Comparison of ENCODE assay signal across 8 cellular contexts in the genomic region with DNA sequence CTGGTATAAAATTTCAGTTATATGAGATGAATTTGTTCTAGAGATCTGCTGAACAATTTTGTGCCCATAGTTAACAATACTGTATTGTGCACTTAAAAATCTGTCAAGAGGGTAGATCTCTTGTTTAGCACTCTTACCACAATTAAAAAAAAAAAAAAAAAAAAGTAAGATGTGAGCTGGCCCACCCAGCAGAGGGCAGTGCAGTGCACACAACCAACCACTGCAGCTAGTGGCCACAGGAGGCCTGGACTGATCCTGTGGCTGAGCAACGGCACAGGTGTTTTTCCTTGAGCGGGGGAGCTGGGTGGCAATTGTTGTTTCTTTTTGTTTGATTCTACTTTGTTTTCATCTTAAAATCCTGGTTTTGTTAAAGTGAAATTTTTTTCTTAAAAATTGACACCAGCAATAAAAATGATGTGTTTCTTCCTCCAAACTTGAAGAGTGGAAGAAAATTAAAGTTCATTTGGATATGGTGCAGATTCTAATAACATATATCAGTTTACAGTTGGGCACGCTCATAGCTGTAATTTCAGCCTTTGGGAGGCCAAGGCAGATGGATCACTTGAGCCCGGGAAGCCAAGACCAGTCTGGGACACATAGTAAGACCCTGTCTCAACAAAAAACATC.
DNase-seq lines count a peak whose midpoint lies in the region; ATAC-seq, FAIRE-seq and TF ChIP-seq lines count a peak whose summit lies in the region.

No MANE protein-coding gene starts in this region.

- no peaks in the 10 kb centered on the region for H3K36me3 ChIP-seq in endothelial cell of umbilical vein (ENCODE audit: control insufficient read depth in 2 of 2, extremely low read depth in 1 of 2, insufficient read depth in 2 of 2, low read length in 2 of 2)
- no peaks in the 10 kb centered on the region for H3K36me3 ChIP-seq in thyroid gland

- H3K27me3 ChIP-seq in endothelial cell of umbilical vein (ENCODE audit: control insufficient read depth in 2 of 2, insufficient read depth in 2 of 2, low read length in 2 of 2), result peaks cover 0 to 5% of the 10 kb centered on the region in 2 experiments
- H3K27me3 ChIP-seq in thyroid gland, result no peaks in the 10 kb centered on the region

- TF ChIP-seq CTCF in endothelial cell of umbilical vein (IDR thresholded peaks at IDR 0.05; ENCODE audit: extremely low read depth in 1 of 2, insufficient read depth in 1 of 2, low read depth in 1 of 2, low read length in 2 of 2), result peak; percentile 68 to 79
- TF ChIP-seq CTCF in thyroid gland (IDR thresholded peaks at IDR 0.05), result peak; percentile 23 to 83 (median 48)

- no peak overlapping the region for H3K4me2 ChIP-seq in endothelial cell of umbilical vein (ENCODE audit: insufficient read depth, low read length)

- H3K36me3 Mint-ChIP-seq in activated CD4-positive, alpha-beta memory T cell treated with anti-CD3 and anti-CD28 coated beads for 36 hours, result no peaks in the 10 kb centered on the region
- H3K36me3 Mint-ChIP-seq in naive B cell, result no peaks in the 10 kb centered on the region

- H3K4me1 Mint-ChIP-seq in activated CD4-positive, alpha-beta memory T cell treated with anti-CD3 and anti-CD28 coated beads for 36 hours (ENCODE audit: low read depth), result no peaks in the 10 kb centered on the region
- no peaks in the 10 kb centered on the region for H3K4me1 Mint-ChIP-seq in naive B cell

- H2AFZ ChIP-seq in endothelial cell of umbilical vein (ENCODE audit: low read depth, low read length), result no peak overlapping the region

- POLR2A ChIA-PET in activated CD4-positive, alpha-beta memory T cell treated with anti-CD3 and anti-CD28 coated beads for 36 hours (lab: Charles Lee), result interaction anchor here (0.5 kb wide), 1 partner anchor 26 kb away, joined by 3 read pairs; no protein-coding TSS in a partner anchor
- POLR2A ChIA-PET in endothelial cell of umbilical vein (lab: Charles Lee), result no interaction called here

- no peak overlapping the region for H3K27ac ChIP-seq in endothelial cell of umbilical vein (ENCODE audit: insufficient read depth, low read depth, low read length)
- no peak overlapping the region for H3K27ac ChIP-seq in thyroid gland

- DNase-seq in NCI-H524 (lab: John Stamatoyannopoulos, UW) (peak; percentile 29 to 63), NCI-H524 treated with DMSO at 0.1 percent for 48 hours (lab: John Stamatoyannopoulos, UW) (no peak), NCI-H460 (ENCODE audit: extremely low read depth, low read depth) (peak; percentile 53), endothelial cell of umbilical vein (ENCODE audit: low read depth, low spot score) (peak; percentile 53), naive B cell (peak; percentile 15), thyroid gland (peak; percentile 48 to 63)
- peak; percentile 64 for DNase-seq in activated CD4-positive, alpha-beta memory T cell treated with anti-CD3 and anti-CD28 coated beads for 36 hours

- H3K4me1 ChIP-seq in endothelial cell of umbilical vein (ENCODE audit: control insufficient read depth, extremely low read depth, insufficient read depth, low read length) (no peaks in the 10 kb centered on the region), thyroid gland (no peaks in the 10 kb centered on the region)

- H3K4me3 Mint-ChIP-seq in activated CD4-positive, alpha-beta memory T cell treated with anti-CD3 and anti-CD28 coated beads for 36 hours, result no peak overlapping the region
- H3K4me3 Mint-ChIP-seq in naive B cell, result no peak overlapping the region

- ATAC-seq in HG02973 (IDR thresholded peaks at IDR 0.05; ENCODE audit: unreplicated experiment) (peak; percentile 76), naive B cell (ENCODE audit: low read depth in 2 of 2) (peak; percentile 51 to 65)

- H3K4me3 ChIP-seq in endothelial cell of umbilical vein (replicated peaks in 1 of 3; ENCODE audit: insufficient read depth in 1 of 3, low read depth in 1 of 3, low read length in 3 of 3) (no peak overlapping the region), thyroid gland (replicated peaks in 1 of 3) (no peak overlapping the region)

- no peaks in the 10 kb centered on the region for H3K79me2 ChIP-seq in endothelial cell of umbilical vein (ENCODE audit: control insufficient read depth, insufficient read depth, low read length)

- no peak overlapping the region for H3K27ac Mint-ChIP-seq in activated CD4-positive, alpha-beta memory T cell treated with anti-CD3 and anti-CD28 coated beads for 36 hours
- no peak overlapping the region for H3K27ac Mint-ChIP-seq in naive B cell

- H3K9me3 ChIP-seq in endothelial cell of umbilical vein (replicated peaks; ENCODE audit: control insufficient read depth, insufficient read depth, low read length) (no peaks in the 10 kb centered on the region), thyroid gland (no peaks in the 10 kb centered on the region)

- 45 to 56% methylated on average over 4 of the region's 4 CpGs for WGBS in thyroid gland, 2 donors

- BruUV-seq in endothelial cell of umbilical vein (replicated peaks; lab: Mats Ljungman, UMichigan), result no TSS peak

- no peak overlapping the region for H3K9ac ChIP-seq in endothelial cell of umbilical vein (replicated peaks; ENCODE audit: extremely low read depth, insufficient read depth, low read length)

- TF ChIP-seq POLR2A in endothelial cell of umbilical vein (IDR thresholded peaks at IDR 0.05; ENCODE audit: low read depth, low read length), result no peak
- no peak for TF ChIP-seq POLR2A in thyroid gland (IDR thresholded peaks at IDR 0.05)

- H3K9me1 ChIP-seq in endothelial cell of umbilical vein (replicated peaks; ENCODE audit: control insufficient read depth, extremely low read depth, insufficient read depth, low read length), result no peaks in the 10 kb centered on the region

- no peaks in the 10 kb centered on the region for H4K20me1 ChIP-seq in endothelial cell of umbilical vein (replicated peaks; ENCODE audit: control insufficient read depth, extremely low read depth, insufficient read depth, low read length)

- H3K27me3 Mint-ChIP-seq in activated CD4-positive, alpha-beta memory T cell treated with anti-CD3 and anti-CD28 coated beads for 36 hours, result peaks cover 7% of the 10 kb centered on the region
- H3K27me3 Mint-ChIP-seq in naive B cell, result peaks cover 23 to 44% (median 23%) of the 10 kb centered on the region in 3 donors

- FAIRE-seq in endothelial cell of umbilical vein (lab: Jason Lieb, UNC), result peak; percentile 75

- CTCF ChIA-PET in activated CD4-positive, alpha-beta memory T cell treated with anti-CD3 and anti-CD28 coated beads for 36 hours (lab: Charles Lee), result interaction anchor here (0.6 to 3.1 kb wide), 21 partner anchors 9 to 482 kb away, joined by 3 to 23 read pairs (median 4); no protein-coding TSS in a partner anchor
- CTCF ChIA-PET in endothelial cell of umbilical vein (lab: Charles Lee), result interaction anchor here (0.6 to 8.0 kb wide), 40 partner anchors 8 to 1105 kb away, joined by 3 to 108 read pairs (median 4); no protein-coding TSS in a partner anchor

- H3K9me3 Mint-ChIP-seq in activated CD4-positive, alpha-beta memory T cell treated with anti-CD3 and anti-CD28 coated beads for 36 hours, result no peaks in the 10 kb centered on the region
- peaks cover 0 to 8% (median 0%) of the 10 kb centered on the region in 7 donors for H3K9me3 Mint-ChIP-seq in naive B cell

- dilution Hi-C loops in endothelial cell of umbilical vein (cut with MboI; ENCODE audit: extremely low pct_ligation_motif_present, low sequenced_read_pairs), result no loop called here

- intact Hi-C loops in activated CD4-positive, alpha-beta memory T cell treated with anti-CD3 and anti-CD28 coated beads for 36 hours (cut with micrococcal nuclease), result loop anchor here (1.0 to 10.0 kb wide), 4 partner anchors 95 to 480 kb away; no protein-coding TSS in a partner anchor
- intact Hi-C loops in endothelial cell of umbilical vein (cut with micrococcal nuclease) (loop anchor here (1.0 to 10.0 kb wide), 5 partner anchors 95 to 480 kb away; no protein-coding TSS in a partner anchor), thyroid gland (cut with DNase I) (loop anchor here (10.0 kb wide), 1 partner anchor 110 kb away; no protein-coding TSS in a partner anchor)

TF ChIP-seq in endothelial cell of umbilical vein, 7 proteins besides CTCF, POLR2A, EP300 and RAD21:
- no peak for TF ChIP-seq EZH2 (IDR thresholded peaks at IDR 0.05; ENCODE audit: borderline replicate concordance, low read depth, low read length, severe bottlenecking)
